1 cellular context compared by ENCODE assay signal in the genomic region with DNA sequence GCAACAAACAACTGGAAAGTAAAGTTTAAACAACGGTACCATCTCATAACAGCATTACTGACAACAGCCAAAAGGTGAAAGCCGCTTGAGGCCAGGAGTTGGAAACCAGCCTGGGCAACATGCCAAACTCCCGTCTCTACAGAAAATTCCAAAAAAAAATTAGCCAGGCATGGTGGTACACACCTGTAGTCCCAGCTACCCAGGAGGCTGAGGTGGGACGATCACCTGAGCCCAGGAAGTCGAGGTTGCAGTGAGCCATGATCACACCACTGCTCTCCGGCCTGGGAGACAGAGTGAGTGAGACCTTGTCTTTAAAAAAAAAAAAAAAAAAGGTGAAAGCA.
TF ChIP-seq lines count a peak whose summit lies in the region.

No MANE protein-coding gene starts in this region.

TF ChIP-seq in GM12878, 131 proteins besides CTCF, POLR2A, EP300 and RAD21 (continued from another document):
- no peak for TF ChIP-seq TCF3 (IDR thresholded peaks at IDR 0.05; ENCODE audit: borderline replicate concordance, insufficient read depth, low read depth, low read length)
- TF ChIP-seq, protein P1, sequence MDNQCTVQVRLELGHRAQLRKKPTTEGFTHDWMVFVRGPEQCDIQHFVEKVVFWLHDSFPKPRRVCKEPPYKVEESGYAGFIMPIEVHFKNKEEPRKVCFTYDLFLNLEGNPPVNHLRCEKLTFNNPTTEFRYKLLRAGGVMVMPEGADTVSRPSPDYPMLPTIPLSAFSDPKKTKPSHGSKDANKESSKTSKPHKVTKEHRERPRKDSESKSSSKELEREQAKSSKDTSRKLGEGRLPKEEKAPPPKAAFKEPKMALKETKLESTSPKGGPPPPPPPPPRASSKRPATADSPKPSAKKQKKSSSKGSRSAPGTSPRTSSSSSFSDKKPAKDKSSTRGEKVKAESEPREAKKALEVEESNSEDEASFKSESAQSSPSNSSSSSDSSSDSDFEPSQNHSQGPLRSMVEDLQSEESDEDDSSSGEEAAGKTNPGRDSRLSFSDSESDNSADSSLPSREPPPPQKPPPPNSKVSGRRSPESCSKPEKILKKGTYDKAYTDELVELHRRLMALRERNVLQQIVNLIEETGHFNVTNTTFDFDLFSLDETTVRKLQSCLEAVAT (IDR thresholded peaks at IDR 0.05): peak; percentile 62; the same call in 1 of the 2 replicates
- TF ChIP-seq, protein P2, sequence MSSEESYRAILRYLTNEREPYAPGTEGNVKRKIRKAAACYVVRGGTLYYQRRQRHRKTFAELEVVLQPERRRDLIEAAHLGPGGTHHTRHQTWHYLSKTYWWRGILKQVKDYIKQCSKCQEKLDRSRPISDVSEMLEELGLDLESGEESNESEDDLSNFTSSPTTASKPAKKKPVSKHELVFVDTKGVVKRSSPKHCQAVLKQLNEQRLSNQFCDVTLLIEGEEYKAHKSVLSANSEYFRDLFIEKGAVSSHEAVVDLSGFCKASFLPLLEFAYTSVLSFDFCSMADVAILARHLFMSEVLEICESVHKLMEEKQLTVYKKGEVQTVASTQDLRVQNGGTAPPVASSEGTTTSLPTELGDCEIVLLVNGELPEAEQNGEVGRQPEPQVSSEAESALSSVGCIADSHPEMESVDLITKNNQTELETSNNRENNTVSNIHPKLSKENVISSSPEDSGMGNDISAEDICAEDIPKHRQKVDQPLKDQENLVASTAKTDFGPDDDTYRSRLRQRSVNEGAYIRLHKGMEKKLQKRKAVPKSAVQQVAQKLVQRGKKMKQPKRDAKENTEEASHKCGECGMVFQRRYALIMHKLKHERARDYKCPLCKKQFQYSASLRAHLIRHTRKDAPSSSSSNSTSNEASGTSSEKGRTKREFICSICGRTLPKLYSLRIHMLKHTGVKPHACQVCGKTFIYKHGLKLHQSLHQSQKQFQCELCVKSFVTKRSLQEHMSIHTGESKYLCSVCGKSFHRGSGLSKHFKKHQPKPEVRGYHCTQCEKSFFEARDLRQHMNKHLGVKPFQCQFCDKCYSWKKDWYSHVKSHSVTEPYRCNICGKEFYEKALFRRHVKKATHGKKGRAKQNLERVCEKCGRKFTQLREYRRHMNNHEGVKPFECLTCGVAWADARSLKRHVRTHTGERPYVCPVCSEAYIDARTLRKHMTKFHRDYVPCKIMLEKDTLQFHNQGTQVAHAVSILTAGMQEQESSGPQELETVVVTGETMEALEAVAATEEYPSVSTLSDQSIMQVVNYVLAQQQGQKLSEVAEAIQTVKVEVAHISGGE (CRISPR knock-in tag; IDR thresholded peaks at IDR 0.05): no peak
